ENCODE assay signal across 8 cellular contexts in genomic region chr7:11787534-11787933, GRCh38. TPM values are rescaled to one million over a fixed set of nuclear protein-coding genes. Genes with fewer than 3 reads are reported as not detected.
"Had no signal": no experiment of that assay in that cellular context is flagged by ENCODE, and none has a peak within 500 bp of the region (broad histone marks: within the 10 kb centered on the region; RNA-seq: fewer than 3 reads in every experiment).

No MANE protein-coding gene starts in this region.

- H3K27ac Mint-ChIP-seq: H9, IgD-negative memory B cell had no signal

- H3K27ac ChIP-seq: GM23248, HL-60 had no signal

- ATAC-seq: HepG2 had no signal

- H3K4me3 ChIP-seq: GM23248 had no signal

- H3K4me1 Mint-ChIP-seq: IgD-negative memory B cell had no signal

- H3K36me3 Mint-ChIP-seq: IgD-negative memory B cell had no signal

- H2AFZ ChIP-seq: GM23248 had no signal

- H3K4me3 Mint-ChIP-seq: H9, IgD-negative memory B cell had no signal

- H3K9me3 Mint-ChIP-seq: H9 had no signal

- DNase-seq: GM23248, H9, HCEC 1CT, KBM-7 had no signal

- H3K27me3 Mint-ChIP-seq: IgD-negative memory B cell had no signal

- H3K9ac ChIP-seq: GM23248 had no signal

RNA-seq across cellular contexts. Expression of gene THSD7A, which starts 44.5 kb away (rescaled TPM):
- total RNA-seq: GM23248, HT1080 had no signal
- polyA plus RNA-seq: GM23248, IgD-negative memory B cell had no signal
